ENCODE assay signal across 8 cellular contexts in the genomic region with DNA sequence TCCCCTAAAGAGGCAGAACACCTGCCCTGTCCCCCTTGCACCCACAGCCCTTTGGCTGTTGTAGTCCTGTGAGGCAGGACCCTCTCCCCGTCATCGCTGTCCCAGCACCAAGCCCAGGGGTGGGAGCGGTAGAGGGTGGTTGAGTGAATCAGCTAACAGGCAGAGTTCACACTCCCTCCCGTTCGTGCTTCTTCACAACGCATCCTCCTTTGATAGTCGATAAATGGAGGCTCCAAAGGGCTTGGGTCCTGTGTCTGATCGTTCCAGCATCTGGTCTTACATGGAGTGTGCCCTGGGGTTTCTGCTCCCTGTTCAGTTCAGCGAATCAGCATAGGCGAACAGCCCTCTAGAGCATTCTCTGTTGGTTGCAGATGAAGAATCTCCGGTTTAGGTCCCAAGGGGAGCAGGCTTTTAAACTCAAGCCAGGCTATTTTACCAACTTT. TPM values are rescaled to one million over a fixed set of nuclear protein-coding genes. Genes with fewer than 3 reads are reported as not detected.
DNase-seq lines count a peak whose midpoint lies in the region; ATAC-seq and TF ChIP-seq lines count a peak whose summit lies in the region.

No MANE protein-coding gene starts in this region.

- no peak for TF ChIP-seq EP300 in suprapubic skin (IDR thresholded peaks at IDR 0.05)

- TF ChIP-seq CTCF in HFFc6 (IDR thresholded peaks at IDR 0.05) (no peak), adrenal gland (IDR thresholded peaks at IDR 0.05) (no peak), suprapubic skin (IDR thresholded peaks at IDR 0.05) (no peak)

- peaks cover 5 to 35% of the 10 kb centered on the region in 2 donors for H3K4me1 ChIP-seq in adrenal gland (replicated peaks in 1 of 2)
- peaks cover 16% of the 10 kb centered on the region for H3K4me1 ChIP-seq in suprapubic skin

- H3K27ac ChIP-seq in adrenal gland (peak overlapping the region; percentile 60 to 96 (median 91)), suprapubic skin (peak overlapping the region; percentile 93)

- in situ Hi-C loops in ACHN (cut with HindIII; ENCODE audit: low pct_ligation_motif_present, low pct_unique_long_range_greater_than_20kb, low sequenced_read_pairs): no loop called here

- WGBS in adrenal gland, 4 donors: 69 to 78% (median 70%) methylated on average over 7 to 11 of the region's 11 CpGs
- 60% methylated on average over 11 of the region's 11 CpGs for WGBS in suprapubic skin

- intact Hi-C loops in adrenal gland (cut with DNase I): no loop called here

- H3K4me1 Mint-ChIP-seq in HFFc6 (ENCODE audit: low read depth): peaks cover 44% of the 10 kb centered on the region

- TF ChIP-seq POLR2A in adrenal gland (IDR thresholded peaks at IDR 0.05): no peak
- no peak for TF ChIP-seq POLR2A in suprapubic skin (IDR thresholded peaks at IDR 0.05)

- H3K9me3 Mint-ChIP-seq in HFFc6: no peaks in the 10 kb centered on the region

- peak; percentile 21 for DNase-seq in AG20443 (ENCODE audit: low spot score)
- no peak for DNase-seq in HFFc6
- DNase-seq in adrenal gland: no peak
- peak; percentile 62 for DNase-seq in islet precursor cell
- DNase-seq in suprapubic skin (ENCODE audit: low spot score in 2 of 2): peak in 1 of 2 donors; percentile 59
- no peak for DNase-seq in ACHN
- no peak for DNase-seq in retina

- peak overlapping the region; percentile 89 for H3K27ac Mint-ChIP-seq in HFFc6

- H3K27me3 Mint-ChIP-seq in HFFc6 (ENCODE audit: insufficient read depth): peaks cover 2% of the 10 kb centered on the region; the same call in 1 of the 2 replicates

- ATAC-seq in GM21786 (IDR thresholded peaks at IDR 0.05; ENCODE audit: unreplicated experiment): no peak

- H3K27me3 ChIP-seq in adrenal gland (no peaks in the 10 kb centered on the region), suprapubic skin (no peaks in the 10 kb centered on the region)

- peak overlapping the region; percentile 86 for H3K4me3 Mint-ChIP-seq in HFFc6

- no peaks in the 10 kb centered on the region for H3K9me3 ChIP-seq in adrenal gland (replicated peaks in 1 of 3)
- H3K9me3 ChIP-seq in suprapubic skin: no peaks in the 10 kb centered on the region

- peaks cover 0 to 50% of the 10 kb centered on the region in 2 donors for H3K36me3 ChIP-seq in adrenal gland (replicated peaks in 1 of 2)
- H3K36me3 ChIP-seq in suprapubic skin: peaks cover 44% of the 10 kb centered on the region

- H3K36me3 Mint-ChIP-seq in HFFc6 (ENCODE audit: low read depth): peaks cover 41% of the 10 kb centered on the region

- peak overlapping the region in 1 of 4 donors; percentile 78 for H3K4me3 ChIP-seq in adrenal gland
- H3K4me3 ChIP-seq in suprapubic skin: peak overlapping the region; percentile 98

RNA-seq across cellular contexts. Expression of a gene that starts 0.8 kb away (rescaled TPM):
- 10 to 100 TPM; 28.3 to 33.9 (median 31.4) TPM for total RNA-seq in HFFc6 (2021; fragmentation: NEBNext Ultra II Directional; extraction: Animal tissue kit (Norgen Biotek cat#: 25700))
- 10 to 100 TPM; 17.3 to 39.7 (median 25.8) TPM for total RNA-seq in adrenal gland
- 10 to 100 TPM; 16.0 to 29.4 (median 19.9) TPM for polyA plus RNA-seq in adrenal gland
- 10 to 100 TPM; 25.1 to 34.5 (median 32.7) TPM for total RNA-seq in suprapubic skin

RNA-seq across cellular contexts. Expression of a gene that starts 28.4 kb away (rescaled TPM):
- 100 to 1,000 TPM; 316 to 393 (median 342) TPM for total RNA-seq in HFFc6 (2021; fragmentation: NEBNext Ultra II Directional; extraction: Animal tissue kit (Norgen Biotek cat#: 25700))
- total RNA-seq in adrenal gland (100 to 1,000 TPM; 105 to 318 (median 162) TPM), suprapubic skin (10 to 100 TPM; 77.1 to 95.3 (median 88.6) TPM)
- 100 to 1,000 TPM in 2 of 3 donors, 10 to 100 TPM in 1; 84.9 to 182 (median 160) TPM for polyA plus RNA-seq in adrenal gland

Comparison
In these comparisons a context has a peak if more than half of its experiments do, and no peak if none do; other contexts are left out.
1. DNase-seq: peak in AG20443 (single experiment) and islet precursor cell (single experiment); none in HFFc6 (single experiment), adrenal gland (0 of 7), ACHN (single experiment) and retina (single experiment).